In genomic region chr19:4911786-4912672, GRCh38 we compare ENCODE assay signal across 8 cellular contexts. TPM values are rescaled to one million over a fixed set of nuclear protein-coding genes. Genes with fewer than 3 reads are reported as not detected.
A peak's percentile ranks its signal among the peaks of the same experiment; 100 is the strongest.
DNase-seq lines count a peak whose midpoint lies in the region; ATAC-seq and TF ChIP-seq lines count a peak whose summit lies in the region.

No MANE protein-coding gene starts in this region.

- H3K4me1 Mint-ChIP-seq in CD8-positive, alpha-beta T cell (ENCODE audit: low read depth), result peaks cover 65% of the 10 kb centered on the region

- H3K4me1 ChIP-seq in CD8-positive, alpha-beta T cell (ENCODE audit: insufficient read depth, low read length), result peaks cover 60% of the 10 kb centered on the region
- H3K4me1 ChIP-seq in upper lobe of left lung, result peaks cover 21 to 51% (median 27%) of the 10 kb centered on the region in 4 donors

- POLR2A ChIA-PET in CD8-positive, alpha-beta T cell (lab: Charles Lee), result interaction anchor here (1.0 to 2.4 kb wide), 9 partner anchors 11 to 120 kb away, joined by 3 to 21 read pairs (median 4); partner anchors contain the start of genes FEM1A, KDM4B and PLIN3

- H2AFZ ChIP-seq in SU-DHL-6 (ENCODE audit: low read depth, low read length, severe bottlenecking), result no peak overlapping the region

- no peaks in the 10 kb centered on the region for H3K36me3 ChIP-seq in CD8-positive, alpha-beta T cell (ENCODE audit: insufficient read depth, low read length)
- peaks cover 13% of the 10 kb centered on the region; the same call in 1 of the 2 replicates for H3K36me3 ChIP-seq in SU-DHL-6 (ENCODE audit: low read length)
- H3K36me3 ChIP-seq in upper lobe of left lung, result no peaks in the 10 kb centered on the region

- H3K9me2 ChIP-seq in SU-DHL-6 (replicated peaks; ENCODE audit: insufficient read depth, low read length), result no peaks in the 10 kb centered on the region

- peaks cover 34% of the 10 kb centered on the region for H3K36me3 Mint-ChIP-seq in CD8-positive, alpha-beta T cell

- peaks cover 21% of the 10 kb centered on the region for H3F3A ChIP-seq in SU-DHL-6 (ENCODE audit: insufficient read depth)

- H3K27me3 Mint-ChIP-seq in CD8-positive, alpha-beta T cell (ENCODE audit: low read depth), result no peaks in the 10 kb centered on the region

- peak overlapping the region; percentile 93 for H3K27ac Mint-ChIP-seq in CD8-positive, alpha-beta T cell

- TF ChIP-seq POLR2A in upper lobe of left lung (IDR thresholded peaks at IDR 0.05), result no peak

- CTCF ChIA-PET in CD8-positive, alpha-beta T cell (lab: Charles Lee), result interaction anchor here (0.7 to 10.6 kb wide), 29 partner anchors 9 to 687 kb away, joined by 3 to 162 read pairs (median 5); partner anchors contain the start of genes ARRDC5, KDM4B and PLIN3

- H3K4me3 ChIP-seq in CD8-positive, alpha-beta T cell (ENCODE audit: low read depth, low read length), result peak overlapping the region; percentile 44
- H3K4me3 ChIP-seq in SU-DHL-6 (ENCODE audit: insufficient read depth, low read length, poor library complexity, severe bottlenecking), result peak overlapping the region; percentile 94
- H3K4me3 ChIP-seq in upper lobe of left lung, result peak overlapping the region in 2 of 4 donors; percentile 87 to 97

- peaks cover 69% of the 10 kb centered on the region for H3K79me2 ChIP-seq in SU-DHL-6 (ENCODE audit: insufficient read depth, low read length)

- H3K4me3 Mint-ChIP-seq in CD8-positive, alpha-beta T cell, result peak overlapping the region; percentile 99

- no peaks in the 10 kb centered on the region for H3K9me3 Mint-ChIP-seq in CD8-positive, alpha-beta T cell

- peak; percentile 50 to 80 (median 72) for DNase-seq in CD8-positive, alpha-beta T cell
- DNase-seq in HT-29 (ENCODE audit: low spot score) (peak; percentile 79), Right ventricle myocardium inferior (ENCODE audit: missing footprints) (no peak), pons (ENCODE audit: low spot score) (peak; percentile 77), upper lobe of left lung (peak in 1 of 2 donors; percentile 41)
- peak; percentile 41 for DNase-seq in activated naive CD8-positive, alpha-beta T cell treated with anti-CD3 and anti-CD28 coated beads, Interleukin-2, amount 50 U/mL, for 16 hours (ENCODE audit: low read depth, low spot score)

- peaks cover 2% of the 10 kb centered on the region; the same call in 1 of the 2 replicates for H4K20me1 ChIP-seq in SU-DHL-6 (ENCODE audit: low read depth, low read length)

- 28 to 34% methylated on average over 19 to 29 of the region's 29 CpGs for WGBS in upper lobe of left lung, 2 donors

- TF ChIP-seq CTCF in CD8-positive, alpha-beta T cell (IDR thresholded peaks at IDR 0.05), result peak; percentile 74
- peak; percentile 50 for TF ChIP-seq CTCF in SU-DHL-6 (IDR thresholded peaks at IDR 0.05; ENCODE audit: insufficient read depth, low read length, poor library complexity, severe bottlenecking)
- peak in 5 of 6 experiments; percentile 54 to 64 (median 56) for TF ChIP-seq CTCF in upper lobe of left lung (IDR thresholded peaks at IDR 0.05)

- peak overlapping the region; percentile 23 for H3K27ac ChIP-seq in CD8-positive, alpha-beta T cell (ENCODE audit: low read depth, low read length)
- H3K27ac ChIP-seq in SU-DHL-6 (ENCODE audit: low read depth, low read length), result peak overlapping the region; percentile 78
- H3K27ac ChIP-seq in upper lobe of left lung, result no peak overlapping the region

- peak in 1 of 4 donors; percentile 36 for TF ChIP-seq EP300 in upper lobe of left lung (IDR thresholded peaks at IDR 0.05)

- peak overlapping the region; percentile 99 for H3K4me2 ChIP-seq in SU-DHL-6 (ENCODE audit: low read depth, low read length, poor library complexity, severe bottlenecking)

- intact Hi-C loops in CD8-positive, alpha-beta T cell (cut with DNase I, micrococcal nuclease), result loop anchor here (1.0 to 5.0 kb wide), 5 partner anchors 40 to 187 kb away; partner anchors contain the start of gene FEM1A (in 1 of the 2)
- intact Hi-C loops in Right ventricle myocardium inferior (cut with DNase I), result loop anchor here (1.0 kb wide), 2 partner anchors 40 to 103 kb away; no protein-coding TSS in a partner anchor

- peak; percentile 29 for ATAC-seq in CD8-positive, alpha-beta T cell
- ATAC-seq in Right ventricle myocardium inferior (peak; percentile 39), upper lobe of left lung (ENCODE audit: low FRiP score in 2 of 2) (peak; percentile 72 to 76), GM21528 (IDR thresholded peaks at IDR 0.05; ENCODE audit: low FRiP score, unreplicated experiment) (no peak)

- H3K27me3 ChIP-seq in CD8-positive, alpha-beta T cell (ENCODE audit: insufficient read depth, low read length), result no peaks in the 10 kb centered on the region
- H3K27me3 ChIP-seq in SU-DHL-6 (ENCODE audit: low read length) (no peaks in the 10 kb centered on the region), upper lobe of left lung (peaks cover 0 to 7% (median 2%) of the 10 kb centered on the region in 4 donors)

- H3K9me3 ChIP-seq in CD8-positive, alpha-beta T cell (ENCODE audit: low read length), result no peaks in the 10 kb centered on the region
- H3K9me3 ChIP-seq in SU-DHL-6 (ENCODE audit: insufficient read depth, low read length) (no peaks in the 10 kb centered on the region), upper lobe of left lung (no peaks in the 10 kb centered on the region)

- peak overlapping the region; percentile 93 for H3K9ac ChIP-seq in SU-DHL-6 (ENCODE audit: low read length)

RNA-seq across cellular contexts. Expression of gene UHRF1, which starts 2.7 kb away (rescaled TPM):
- under 1 TPM; 0.33 to 0.56 TPM for total RNA-seq in CD8-positive, alpha-beta T cell
- total RNA-seq in HT-29 (2014; rRNA removed; shearing (Covaris generic)), result 93.3 and 95.9 TPM in 2 replicates
- total RNA-seq in Right ventricle myocardium inferior (2.3 TPM), upper lobe of left lung (1 to 10 TPM; 1.0 to 5.1 (median 2.3) TPM)

RNA-seq across cellular contexts. Expression of gene ARRDC5, which starts 9.3 kb away (rescaled TPM):
- 1 to 10 TPM; 7.0 to 9.7 TPM for total RNA-seq in CD8-positive, alpha-beta T cell
- total RNA-seq in HT-29 (2014; rRNA removed; shearing (Covaris generic)), result not detected in 2 replicates
- total RNA-seq in Right ventricle myocardium inferior, result not detected
- total RNA-seq in upper lobe of left lung, result 1 to 10 TPM in 2 of 6 donors, under 1 TPM in 3, not detected in 1; 0.34 to 6.8 (median 0.83) TPM

RNA-seq across cellular contexts. Expression of gene PLIN3, which starts 44.6 kb away (rescaled TPM):
- 10 to 100 TPM; 16.2 to 16.7 TPM for total RNA-seq in CD8-positive, alpha-beta T cell
- 69.6 and 70.9 TPM in 2 replicates for total RNA-seq in HT-29 (2014; rRNA removed; shearing (Covaris generic))
- 34.0 TPM for total RNA-seq in Right ventricle myocardium inferior
- 10 to 100 TPM; 29.3 to 55.1 (median 38.4) TPM for total RNA-seq in upper lobe of left lung

RNA-seq across cellular contexts. Expression of gene KDM4B, which starts 56.9 kb away (rescaled TPM):
- 100 to 1,000 TPM; 111 to 121 TPM for total RNA-seq in CD8-positive, alpha-beta T cell
- total RNA-seq in HT-29 (2014; rRNA removed; shearing (Covaris generic)), result 7.2 and 7.8 TPM in 2 replicates
- total RNA-seq in Right ventricle myocardium inferior, result 38.6 TPM
- 100 to 1,000 TPM in 1 of 6 donors, 10 to 100 TPM in 5; 28.1 to 112 (median 38.2) TPM for total RNA-seq in upper lobe of left lung

Comparison
In these comparisons a context has a peak if more than half of its experiments do, and no peak if none do; other contexts are left out.
1. H3K27ac ChIP-seq: peak in CD8-positive, alpha-beta T cell (single experiment) and SU-DHL-6 (single experiment); none in upper lobe of left lung (0 of 4).
2. RNA of gene UHRF1, which starts 2.7 kb away (total RNA-seq): 93.3 to 95.9 TPM in HT-29; 1.0 to 5.1 TPM in upper lobe of left lung, 2.3 TPM in Right ventricle myocardium inferior (single experiment) and 0.33 to 0.56 TPM in CD8-positive, alpha-beta T cell; every median in the first group is over 10 times any median in the second.
3. Peak in every context shown above with its lines, with median percentiles within 50 percentile points of each other: CTCF ChIP-seq.